Comparison of ENCODE assay signal across 1 cellular context in genomic region chr2:286774-287392, GRCh38.
TF ChIP-seq lines count a peak whose summit lies in the region.

No MANE protein-coding gene starts in this region.

TF ChIP-seq in GM23338, 12 proteins besides CTCF, POLR2A, EP300 and RAD21 (continued from another document):
- TF ChIP-seq ZNF462 (CRISPR knock-in tag; IDR thresholded peaks at IDR 0.05), result no peak
